ENCODE assay signal across 19 cellular contexts in the genomic region with DNA sequence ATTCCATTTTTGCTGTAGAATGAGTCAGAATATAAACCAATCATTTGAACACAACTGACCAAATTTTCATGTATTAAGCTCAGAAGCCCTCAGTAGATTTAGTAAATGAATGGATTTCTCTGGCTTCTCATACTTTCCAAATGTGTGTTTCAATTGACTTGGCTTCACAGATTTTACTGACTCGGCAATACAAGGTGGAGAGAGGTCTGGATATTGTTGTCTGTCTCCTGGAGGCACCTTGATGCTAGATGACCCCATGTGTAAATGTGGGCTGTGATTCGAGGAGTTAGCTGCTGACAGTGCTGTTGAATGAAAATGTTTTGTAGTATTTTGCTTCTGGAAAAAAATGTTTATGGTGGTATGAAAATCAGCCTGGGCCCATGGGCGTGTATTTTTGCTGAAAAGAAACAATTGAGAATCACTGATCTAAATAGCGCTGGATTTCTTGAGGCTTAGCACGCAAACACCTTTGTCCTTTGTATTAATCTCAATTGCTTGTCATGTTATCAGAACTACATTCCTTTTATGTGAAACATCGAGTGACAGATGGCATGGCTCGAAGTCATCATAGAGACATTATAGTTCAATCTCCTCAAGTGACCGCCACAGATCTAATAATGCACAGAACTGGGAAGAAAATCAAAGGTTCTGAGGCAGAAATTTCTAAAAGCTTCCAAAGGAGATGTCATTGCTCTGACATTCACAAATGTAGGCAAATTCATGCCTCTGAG. TPM values are rescaled to one million over a fixed set of nuclear protein-coding genes. Genes with fewer than 3 reads are reported as not detected.
DNase-seq lines count a peak whose midpoint lies in the region; ATAC-seq, FAIRE-seq and TF ChIP-seq lines count a peak whose summit lies in the region.
"Had no signal": no experiment of that assay in that cellular context is flagged by ENCODE, and none has a peak within 500 bp of the region (broad histone marks: within the 10 kb centered on the region; RNA-seq: fewer than 3 reads in every experiment).

No MANE protein-coding gene starts in this region.

- no peaks in the 10 kb centered on the region for H3K36me3 ChIP-seq in esophagus muscularis mucosa
- H3K36me3 ChIP-seq in small intestine (ENCODE audit: control insufficient read depth in 2 of 2, insufficient read depth in 2 of 2, low read length in 2 of 2) = no peaks in the 10 kb centered on the region
- H3K36me3 ChIP-seq in tibial nerve = no peaks in the 10 kb centered on the region
- no peaks in the 10 kb centered on the region for H3K36me3 ChIP-seq in colonic mucosa
- H3K36me3 ChIP-seq: BE2C, HAP-1 had no signal

- 44% methylated on average over 8 of the region's 8 CpGs for WGBS in right cardiac atrium
- WGBS in esophagus muscularis mucosa = 73% methylated on average over 8 of the region's 8 CpGs
- WGBS in small intestine, 3 donors = 17 to 55% (median 39%) methylated on average over 8 of the region's 8 CpGs
- 69 to 70% methylated on average over 8 of the region's 8 CpGs for WGBS in tibial nerve, 2 donors

- TF ChIP-seq POLR2A in H54 (IDR thresholded peaks at IDR 0.05; ENCODE audit: low read depth, low read length) (no peak), esophagus muscularis mucosa (IDR thresholded peaks at IDR 0.05; ENCODE audit: low read depth) (no peak), tibial nerve (IDR thresholded peaks at IDR 0.05) (no peak)

- TF ChIP-seq EP300 in esophagus muscularis mucosa (IDR thresholded peaks at IDR 0.05) (no peak), tibial nerve (IDR thresholded peaks at IDR 0.05) (no peak)

- FAIRE-seq in H54 (lab: Jason Lieb, UNC) (peak; percentile 82), small intestine (lab: Jason Lieb, UNC) (no peak)
- FAIRE-seq: A204.1, GM12878, GM18507, HepG2, HTR-8/SVneo had no signal

- H3K27me3 ChIP-seq in right cardiac atrium (ENCODE audit: control insufficient read depth, insufficient read depth) (no peaks in the 10 kb centered on the region), esophagus muscularis mucosa (no peaks in the 10 kb centered on the region), small intestine (ENCODE audit: control insufficient read depth in 2 of 2, insufficient read depth in 2 of 2, low read length in 2 of 2) (peaks cover 0 to 2% of the 10 kb centered on the region in 2 donors), tibial nerve (peaks cover 0 to 3% of the 10 kb centered on the region in 2 donors), colonic mucosa (no peaks in the 10 kb centered on the region)

- no peaks in the 10 kb centered on the region for H3K4me1 ChIP-seq in right cardiac atrium (ENCODE audit: control insufficient read depth, insufficient read depth, low read length)
- no peaks in the 10 kb centered on the region for H3K4me1 ChIP-seq in esophagus muscularis mucosa
- H3K4me1 ChIP-seq in small intestine (ENCODE audit: control insufficient read depth in 2 of 2, insufficient read depth in 1 of 2, low read depth in 1 of 2, low read length in 1 of 2) = no peaks in the 10 kb centered on the region
- no peaks in the 10 kb centered on the region for H3K4me1 ChIP-seq in tibial nerve
- H3K4me1 ChIP-seq in colonic mucosa = no peaks in the 10 kb centered on the region
- H3K4me1 ChIP-seq: BE2C, HAP-1 had no signal

- no peak overlapping the region for H3K9ac ChIP-seq in colonic mucosa (ENCODE audit: low read depth in 2 of 2, low read length in 2 of 2)

- no peaks in the 10 kb centered on the region for H3K9me3 ChIP-seq in right cardiac atrium (ENCODE audit: control insufficient read depth, low read length)
- no peaks in the 10 kb centered on the region for H3K9me3 ChIP-seq in esophagus muscularis mucosa
- no peaks in the 10 kb centered on the region for H3K9me3 ChIP-seq in small intestine (ENCODE audit: control insufficient read depth, low read depth)
- no peaks in the 10 kb centered on the region for H3K9me3 ChIP-seq in tibial nerve
- no peaks in the 10 kb centered on the region for H3K9me3 ChIP-seq in colonic mucosa
- H3K9me3 ChIP-seq: BE2C, HAP-1 had no signal

- intact Hi-C loops in Right ventricle myocardium superior (cut with DNase I) (no loop called here), right cardiac atrium (cut with DNase I) (no loop called here), esophagus muscularis mucosa (cut with DNase I) (no loop called here), colonic mucosa (cut with DNase I) (no loop called here)

- H3K4me3 ChIP-seq in right cardiac atrium (ENCODE audit: low read length) = no peak overlapping the region
- H3K4me3 ChIP-seq in esophagus muscularis mucosa = no peak overlapping the region
- H3K4me3 ChIP-seq in small intestine (ENCODE audit: low read depth in 1 of 2, low read length in 2 of 2) = no peak overlapping the region
- H3K4me3 ChIP-seq in tibial nerve = no peak overlapping the region
- no peak overlapping the region for H3K4me3 ChIP-seq in colonic mucosa
- H3K4me3 ChIP-seq: GM12878, HAP-1 had no signal

- peak; percentile 61 for ATAC-seq in Right ventricle myocardium superior (ENCODE audit: poor library complexity)
- no peak for ATAC-seq in right cardiac atrium
- no peak for ATAC-seq in GM21717 (IDR thresholded peaks at IDR 0.05; ENCODE audit: unreplicated experiment)
- ATAC-seq: GM12878, HepG2 had no signal

- TF ChIP-seq CTCF in esophagus muscularis mucosa (IDR thresholded peaks at IDR 0.05) (no peak), tibial nerve (IDR thresholded peaks at IDR 0.05) (no peak), colonic mucosa (IDR thresholded peaks at IDR 0.05) (no peak)

- DNase-seq in Right ventricle myocardium superior (no peak), right cardiac atrium (no peak), H54 (ENCODE audit: insufficient read length, low spot score) (no peak), esophagus muscularis mucosa (ENCODE audit: extremely low spot score) (peak; percentile 24), small intestine (peak; percentile 56), tibial nerve (ENCODE audit: low spot score in 2 of 2) (no peak), colonic mucosa (no peak)
- DNase-seq: BE2C; CD4-positive, alpha-beta memory T cell; DMS79; GOT3 had no signal

- no peak overlapping the region for H3K27ac ChIP-seq in right cardiac atrium (ENCODE audit: low read length)
- H3K27ac ChIP-seq in esophagus muscularis mucosa (replicated peaks in 1 of 4) = no peak overlapping the region
- no peak overlapping the region for H3K27ac ChIP-seq in small intestine (ENCODE audit: low read depth in 1 of 2, low read length in 1 of 2)
- H3K27ac ChIP-seq in tibial nerve = no peak overlapping the region
- no peak overlapping the region for H3K27ac ChIP-seq in colonic mucosa
- H3K27ac ChIP-seq: C4-2B had no signal

RNA-seq across cellular contexts. Expression of a gene that starts 41.2 kb away (rescaled TPM):
- total RNA-seq in Right ventricle myocardium superior (35.4 TPM), right cardiac atrium (10 to 100 TPM; 41.7 to 52.2 (median 48.3) TPM), esophagus muscularis mucosa (10 to 100 TPM; 42.6 to 62.1 (median 50.9) TPM), tibial nerve (10 to 100 TPM; 43.5 to 59.6 (median 52.0) TPM), colonic mucosa (10 to 100 TPM; 67.6 to 88.4 TPM)
- polyA plus RNA-seq in right cardiac atrium (47.5 TPM), small intestine (10 to 100 TPM; 56.2 to 83.1 (median 68.9) TPM)

Comparison
In these comparisons a context has a peak if more than half of its experiments do, and no peak if none do; other contexts are left out.
1. DNase-seq: peak in esophagus muscularis mucosa (single experiment) and small intestine (single experiment); none in Right ventricle myocardium superior (single experiment), right cardiac atrium (0 of 3), H54 (single experiment), tibial nerve (0 of 2) and colonic mucosa (single experiment).